10 cellular contexts compared by ENCODE assay signal in the genomic region with DNA sequence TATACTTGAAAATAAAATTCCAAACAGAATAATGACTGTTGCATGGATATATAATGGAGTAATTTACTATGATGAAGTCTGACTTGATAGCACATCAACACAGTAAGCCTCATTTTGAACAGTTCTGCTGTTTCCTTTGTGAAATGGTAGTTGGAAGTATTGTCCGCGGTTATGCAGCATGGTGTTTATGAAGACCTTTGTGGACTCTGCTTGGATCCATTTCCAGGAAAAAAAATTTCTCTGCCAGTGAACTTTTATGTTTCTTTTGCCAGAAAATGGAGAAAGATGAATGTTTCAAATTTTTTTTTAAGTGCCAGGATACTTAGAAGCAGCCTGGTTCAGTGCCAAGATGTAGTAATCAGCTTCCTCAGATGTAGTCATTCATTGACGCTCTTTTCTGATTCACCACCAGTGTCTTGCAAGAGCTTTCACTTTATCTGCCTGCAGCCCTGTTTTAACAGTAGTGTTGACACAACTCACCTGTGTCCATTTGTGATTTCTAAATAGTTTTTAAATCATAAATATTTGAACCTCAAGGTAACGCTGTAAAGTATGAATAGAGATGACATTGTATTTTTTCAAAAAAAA.
A peak's percentile ranks its signal among the peaks of the same experiment; 100 is the strongest.
DNase-seq lines count a peak whose midpoint lies in the region; ATAC-seq, FAIRE-seq and TF ChIP-seq lines count a peak whose summit lies in the region.
"Had no signal": no experiment of that assay in that cellular context is flagged by ENCODE, and none has a peak within 500 bp of the region (broad histone marks: within the 10 kb centered on the region; RNA-seq: fewer than 3 reads in every experiment).

No MANE protein-coding gene starts in this region.

- H3K4me1 ChIP-seq in pancreas = peaks cover 12 to 35% (median 26%) of the 10 kb centered on the region in 3 donors

- ATAC-seq in pancreas (peak; percentile 37 to 75 (median 57)), left lobe of liver (no peak)

- H3K27me3 ChIP-seq in pancreas = no peaks in the 10 kb centered on the region

- FAIRE-seq in pancreas (lab: Jason Lieb, UNC) (no peak), GM12891 (lab: Jason Lieb, UNC) (no peak)

- TF ChIP-seq POLR2A in GM12891 (IDR thresholded peaks at IDR 0.05; ENCODE audit: low read depth, low read length) = no peak

- no peak overlapping the region for H3K4me3 ChIP-seq in pancreas

- DNase-seq in H4 (ENCODE audit: low spot score) = peak; percentile 89
- peak; percentile 12 to 81 for DNase-seq in NOMO-1 (lab: John Stamatoyannopoulos, UW; ENCODE audit: unreplicated experiment in 2 of 2)
- peak; percentile 79 for DNase-seq in epithelial cell of prostate (ENCODE audit: low read depth, low spot score)
- peak in 2 of 6 donors; percentile 20 to 41 for DNase-seq in pancreas
- DNase-seq in left lobe of liver (ENCODE audit: low spot score) = no peak
- DNase-seq in T1000 (lab: John Stamatoyannopoulos, UW) = no peak
- DNase-seq in GM12891 (ENCODE audit: insufficient read length, low spot score) = no peak
- DNase-seq: activated CD4-positive, alpha-beta T cell treated with anti-CD3 and anti-CD28 coated beads for 48 hours; caudate nucleus; NCI-H524 treated with DMSO at 0.1 percent for 48 hours had no signal

- WGBS in pancreas, 2 donors = 19% methylated on average over 4 of the region's 4 CpGs

- H3K27ac ChIP-seq in epithelial cell of prostate (no peak overlapping the region), pancreas (peak overlapping the region in 1 of 4 donors; percentile 78)

- H3K9me3 ChIP-seq in pancreas = no peaks in the 10 kb centered on the region

- TF ChIP-seq CTCF in pancreas (IDR thresholded peaks at IDR 0.05) = no peak

- intact Hi-C loops in pancreas (cut with DNase I) = no loop called here

- no peaks in the 10 kb centered on the region for H3K36me3 ChIP-seq in pancreas

TF ChIP-seq in GM12891, 5 proteins besides CTCF, POLR2A, EP300 and RAD21:
- TF ChIP-seq POU2F2 (IDR thresholded peaks at IDR 0.05; ENCODE audit: low read depth, low read length) = no peak
- no peak for TF ChIP-seq SPI1 (IDR thresholded peaks at IDR 0.05; ENCODE audit: low read depth, low read length)
- TF ChIP-seq POLR2AphosphoS5 (IDR thresholded peaks at IDR 0.05; ENCODE audit: low read depth, low read length) = no peak
- TF ChIP-seq TAF1 (IDR thresholded peaks at IDR 0.05; ENCODE audit: low read depth, low read length) = no peak
- TF ChIP-seq PAX5 (IDR thresholded peaks at IDR 0.05; ENCODE audit: insufficient read depth, low read length, severe bottlenecking) = no peak

Comparison
In these comparisons a context has a peak if more than half of its experiments do, and no peak if none do; other contexts are left out.
1. DNase-seq: peak in H4 (single experiment), NOMO-1 (2 of 2) and epithelial cell of prostate (single experiment); none in left lobe of liver (single experiment), T1000 (single experiment) and GM12891 (single experiment).